In genomic region chr3:65963787-65964707, GRCh38 we compare ENCODE assay signal across 1 cellular context.
TF ChIP-seq lines count a peak whose summit lies in the region.

No MANE protein-coding gene starts in this region.

TF ChIP-seq in GM12878, 131 proteins besides CTCF, POLR2A, EP300 and RAD21 (continued from another document):
- 0 out of 2 replicates have a peak, but pooled peaks have one; percentile 27 for TF ChIP-seq IRF4 (IDR thresholded peaks at IDR 0.05; ENCODE audit: low read depth, low read length)
- TF ChIP-seq EED (IDR thresholded peaks at IDR 0.05; ENCODE audit: low read depth) = 0 out of 2 replicates have a peak, but pooled peaks have one; percentile 19
- 0 out of 2 replicates have a peak, but pooled peaks have one; percentile 11 for TF ChIP-seq IKZF1 (conservative IDR thresholded peaks at IDR 0.05)
- TF ChIP-seq RFX5 (IDR thresholded peaks at IDR 0.05; ENCODE audit: low read depth, low read length) = no peak
- peak in 1 of 2 experiments; percentile 40; a peak in 2 of 4 replicates for TF ChIP-seq IKZF2 (IDR thresholded peaks at IDR 0.05)
- no peak for TF ChIP-seq TCF3 (IDR thresholded peaks at IDR 0.05; ENCODE audit: borderline replicate concordance, insufficient read depth, low read depth, low read length)
- TF ChIP-seq TCF7 (IDR thresholded peaks at IDR 0.05; ENCODE audit: borderline replicate concordance) = no peak
- TF ChIP-seq FOXK2 (IDR thresholded peaks at IDR 0.05) = no peak
- TF ChIP-seq TARDBP (IDR thresholded peaks at IDR 0.05; ENCODE audit: borderline replicate concordance) = no peak
- no peak for TF ChIP-seq NFYA (IDR thresholded peaks at IDR 0.05; ENCODE audit: borderline replicate concordance, low read depth, low read length)
- TF ChIP-seq ETV6 (conservative IDR thresholded peaks at IDR 0.05 in 1 of 2, IDR thresholded peaks at IDR 0.05 in 1 of 2; ENCODE audit: borderline replicate concordance in 1 of 2, low read depth in 1 of 2) = peak in 1 of 2 experiments; percentile 52; a peak in 1 of 4 replicates
- TF ChIP-seq HDAC6 (IDR thresholded peaks at IDR 0.05; ENCODE audit: unreplicated experiment) = no peak
- no peak for TF ChIP-seq JUND (IDR thresholded peaks at IDR 0.05; ENCODE audit: low read depth, low read length)
- no peak for TF ChIP-seq ZZZ3 (IDR thresholded peaks at IDR 0.05; ENCODE audit: control insufficient read depth, insufficient read length, low read depth)
- TF ChIP-seq ATF7 (IDR thresholded peaks at IDR 0.05; ENCODE audit: low read depth) = peak; percentile 57; the same call in 1 of the 2 replicates
- TF ChIP-seq ZBTB33 (IDR thresholded peaks at IDR 0.05) = no peak
- peak; percentile 25; the same call in 1 of the 2 replicates for TF ChIP-seq DPF2 (IDR thresholded peaks at IDR 0.05)
- TF ChIP-seq POU2F2 (IDR thresholded peaks at IDR 0.05; ENCODE audit: borderline replicate concordance, low read depth, low read length) = no peak
- no peak for TF ChIP-seq BCL3 (IDR thresholded peaks at IDR 0.05; ENCODE audit: borderline replicate concordance, insufficient read depth, low read depth, low read length, poor library complexity, severe bottlenecking)
- 0 out of 2 replicates have a peak, but pooled peaks have one; percentile 37 for TF ChIP-seq MEF2A (IDR thresholded peaks at IDR 0.05; ENCODE audit: insufficient read depth, low read depth, low read length)
- peak; percentile 33 for TF ChIP-seq NR2F1 (conservative IDR thresholded peaks at IDR 0.05)
- TF ChIP-seq SIX5 (IDR thresholded peaks at IDR 0.05; ENCODE audit: low read depth, low read length, severe bottlenecking) = no peak
- no peak for TF ChIP-seq ZNF24 (IDR thresholded peaks at IDR 0.05)
- TF ChIP-seq, protein P1, sequence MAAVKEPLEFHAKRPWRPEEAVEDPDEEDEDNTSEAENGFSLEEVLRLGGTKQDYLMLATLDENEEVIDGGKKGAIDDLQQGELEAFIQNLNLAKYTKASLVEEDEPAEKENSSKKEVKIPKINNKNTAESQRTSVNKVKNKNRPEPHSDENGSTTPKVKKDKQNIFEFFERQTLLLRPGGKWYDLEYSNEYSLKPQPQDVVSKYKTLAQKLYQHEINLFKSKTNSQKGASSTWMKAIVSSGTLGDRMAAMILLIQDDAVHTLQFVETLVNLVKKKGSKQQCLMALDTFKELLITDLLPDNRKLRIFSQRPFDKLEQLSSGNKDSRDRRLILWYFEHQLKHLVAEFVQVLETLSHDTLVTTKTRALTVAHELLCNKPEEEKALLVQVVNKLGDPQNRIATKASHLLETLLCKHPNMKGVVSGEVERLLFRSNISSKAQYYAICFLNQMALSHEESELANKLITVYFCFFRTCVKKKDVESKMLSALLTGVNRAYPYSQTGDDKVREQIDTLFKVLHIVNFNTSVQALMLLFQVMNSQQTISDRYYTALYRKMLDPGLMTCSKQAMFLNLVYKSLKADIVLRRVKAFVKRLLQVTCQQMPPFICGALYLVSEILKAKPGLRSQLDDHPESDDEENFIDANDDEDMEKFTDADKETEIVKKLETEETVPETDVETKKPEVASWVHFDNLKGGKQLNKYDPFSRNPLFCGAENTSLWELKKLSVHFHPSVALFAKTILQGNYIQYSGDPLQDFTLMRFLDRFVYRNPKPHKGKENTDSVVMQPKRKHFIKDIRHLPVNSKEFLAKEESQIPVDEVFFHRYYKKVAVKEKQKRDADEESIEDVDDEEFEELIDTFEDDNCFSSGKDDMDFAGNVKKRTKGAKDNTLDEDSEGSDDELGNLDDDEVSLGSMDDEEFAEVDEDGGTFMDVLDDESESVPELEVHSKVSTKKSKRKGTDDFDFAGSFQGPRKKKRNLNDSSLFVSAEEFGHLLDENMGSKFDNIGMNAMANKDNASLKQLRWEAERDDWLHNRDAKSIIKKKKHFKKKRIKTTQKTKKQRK (IDR thresholded peaks at IDR 0.05; ENCODE audit: low read depth, low read length) = no peak
- TF ChIP-seq ZNF274 (IDR thresholded peaks at IDR 0.05; ENCODE audit: insufficient read depth, insufficient read length) = no peak
- TF ChIP-seq BACH1 (IDR thresholded peaks at IDR 0.05; ENCODE audit: borderline replicate concordance) = no peak
- peak in 1 of 2 experiments; percentile 90; a peak in 2 of 3 replicates for TF ChIP-seq EGR1 (IDR thresholded peaks at IDR 0.05; ENCODE audit: borderline replicate concordance in 1 of 2, low read depth in 2 of 2, low read length in 2 of 2)
- TF ChIP-seq GATAD2B (conservative IDR thresholded peaks at IDR 0.05; ENCODE audit: low read depth) = no peak
- no peak for TF ChIP-seq CBX3 (IDR thresholded peaks at IDR 0.05; ENCODE audit: borderline replicate concordance, low read depth)
- TF ChIP-seq ZNF592 (IDR thresholded peaks at IDR 0.05) = no peak
